1 cellular context compared by ENCODE assay signal in the genomic region with DNA sequence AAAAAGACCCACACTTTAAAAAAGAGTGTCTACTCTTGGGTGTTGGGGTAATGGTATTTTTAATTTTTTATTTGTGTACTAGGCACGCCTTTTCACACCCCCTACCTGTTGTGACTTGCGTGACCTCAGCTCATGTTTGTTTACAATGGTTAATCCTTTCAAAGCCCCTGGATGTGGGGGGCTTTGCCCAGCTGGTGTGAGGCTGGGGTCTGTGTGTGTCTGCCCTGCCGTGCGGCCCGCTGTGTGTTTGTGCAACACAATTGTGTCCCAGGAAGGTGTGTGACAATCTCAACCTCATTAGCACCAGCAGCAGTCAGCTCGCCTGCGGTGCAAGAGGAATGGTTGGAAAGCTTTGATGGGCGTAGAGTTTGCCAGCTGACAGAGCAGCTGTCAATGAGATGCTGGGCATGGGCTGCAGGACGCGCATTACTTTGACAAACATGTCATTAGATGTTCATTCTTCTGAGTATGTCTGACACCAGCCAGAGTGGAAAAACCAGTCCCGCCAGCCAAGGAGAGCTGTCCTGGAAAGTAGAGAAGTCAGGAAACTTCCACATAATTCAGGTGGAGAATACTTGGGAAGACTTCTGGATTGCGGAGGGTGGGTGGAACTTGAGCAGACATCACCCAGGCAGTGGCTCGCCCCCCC.
TF ChIP-seq lines count a peak whose summit lies in the region.

No MANE protein-coding gene starts in this region.

TF ChIP-seq in HepG2, 621 proteins besides CTCF, POLR2A, EP300 and RAD21:
- TF ChIP-seq, protein P1, sequence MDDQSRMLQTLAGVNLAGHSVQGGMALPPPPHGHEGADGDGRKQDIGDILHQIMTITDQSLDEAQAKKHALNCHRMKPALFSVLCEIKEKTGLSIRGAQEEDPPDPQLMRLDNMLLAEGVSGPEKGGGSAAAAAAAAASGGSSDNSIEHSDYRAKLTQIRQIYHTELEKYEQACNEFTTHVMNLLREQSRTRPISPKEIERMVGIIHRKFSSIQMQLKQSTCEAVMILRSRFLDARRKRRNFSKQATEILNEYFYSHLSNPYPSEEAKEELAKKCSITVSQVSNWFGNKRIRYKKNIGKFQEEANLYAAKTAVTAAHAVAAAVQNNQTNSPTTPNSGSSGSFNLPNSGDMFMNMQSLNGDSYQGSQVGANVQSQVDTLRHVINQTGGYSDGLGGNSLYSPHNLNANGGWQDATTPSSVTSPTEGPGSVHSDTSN (CRISPR knock-in tag; IDR thresholded peaks at IDR 0.05; ENCODE audit: borderline replicate concordance), result no peak
- TF ChIP-seq GLI4 (CRISPR knock-in tag; IDR thresholded peaks at IDR 0.05; ENCODE audit: borderline replicate concordance) (no peak), MED1 (CRISPR knock-in tag; IDR thresholded peaks at IDR 0.05) (no peak), ZNF143 (CRISPR knock-in tag; IDR thresholded peaks at IDR 0.05) (no peak)
